1 cellular context compared by ENCODE assay signal in genomic region chr5:143251175-143251574, GRCh38.
TF ChIP-seq lines count a peak whose summit lies in the region.

No MANE protein-coding gene starts in this region.

TF ChIP-seq in GM12878, 131 proteins besides CTCF, POLR2A, EP300 and RAD21 (continued from another document and continues in another):
- TF ChIP-seq, protein P1, sequence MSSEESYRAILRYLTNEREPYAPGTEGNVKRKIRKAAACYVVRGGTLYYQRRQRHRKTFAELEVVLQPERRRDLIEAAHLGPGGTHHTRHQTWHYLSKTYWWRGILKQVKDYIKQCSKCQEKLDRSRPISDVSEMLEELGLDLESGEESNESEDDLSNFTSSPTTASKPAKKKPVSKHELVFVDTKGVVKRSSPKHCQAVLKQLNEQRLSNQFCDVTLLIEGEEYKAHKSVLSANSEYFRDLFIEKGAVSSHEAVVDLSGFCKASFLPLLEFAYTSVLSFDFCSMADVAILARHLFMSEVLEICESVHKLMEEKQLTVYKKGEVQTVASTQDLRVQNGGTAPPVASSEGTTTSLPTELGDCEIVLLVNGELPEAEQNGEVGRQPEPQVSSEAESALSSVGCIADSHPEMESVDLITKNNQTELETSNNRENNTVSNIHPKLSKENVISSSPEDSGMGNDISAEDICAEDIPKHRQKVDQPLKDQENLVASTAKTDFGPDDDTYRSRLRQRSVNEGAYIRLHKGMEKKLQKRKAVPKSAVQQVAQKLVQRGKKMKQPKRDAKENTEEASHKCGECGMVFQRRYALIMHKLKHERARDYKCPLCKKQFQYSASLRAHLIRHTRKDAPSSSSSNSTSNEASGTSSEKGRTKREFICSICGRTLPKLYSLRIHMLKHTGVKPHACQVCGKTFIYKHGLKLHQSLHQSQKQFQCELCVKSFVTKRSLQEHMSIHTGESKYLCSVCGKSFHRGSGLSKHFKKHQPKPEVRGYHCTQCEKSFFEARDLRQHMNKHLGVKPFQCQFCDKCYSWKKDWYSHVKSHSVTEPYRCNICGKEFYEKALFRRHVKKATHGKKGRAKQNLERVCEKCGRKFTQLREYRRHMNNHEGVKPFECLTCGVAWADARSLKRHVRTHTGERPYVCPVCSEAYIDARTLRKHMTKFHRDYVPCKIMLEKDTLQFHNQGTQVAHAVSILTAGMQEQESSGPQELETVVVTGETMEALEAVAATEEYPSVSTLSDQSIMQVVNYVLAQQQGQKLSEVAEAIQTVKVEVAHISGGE (CRISPR knock-in tag; IDR thresholded peaks at IDR 0.05) = no peak
- TF ChIP-seq KAT2A (conservative IDR thresholded peaks at IDR 0.05; ENCODE audit: control insufficient read depth, low read depth, low read length) = no peak
- no peak for TF ChIP-seq BMI1 (IDR thresholded peaks at IDR 0.05; ENCODE audit: borderline replicate concordance)
- peak; percentile 77 for TF ChIP-seq RUNX3 (IDR thresholded peaks at IDR 0.05; ENCODE audit: low read length)
- no peak for TF ChIP-seq SPI1 (IDR thresholded peaks at IDR 0.05; ENCODE audit: borderline replicate concordance, insufficient read depth, low read depth, low read length)
- no peak for TF ChIP-seq ZBED1 (IDR thresholded peaks at IDR 0.05; ENCODE audit: borderline replicate concordance)
- no peak for TF ChIP-seq STAT1 (conservative IDR thresholded peaks at IDR 0.05)
- 0 out of 2 replicates have a peak, but pooled peaks have one; percentile 72 for TF ChIP-seq NFIC (IDR thresholded peaks at IDR 0.05; ENCODE audit: low read depth, low read length)
- peak; percentile 31 for TF ChIP-seq CUX1 (IDR thresholded peaks at IDR 0.05; ENCODE audit: insufficient replicate concordance, low read depth, low read length)
- no peak for TF ChIP-seq CHD4 (IDR thresholded peaks at IDR 0.05)
- no peak for TF ChIP-seq RB1 (IDR thresholded peaks at IDR 0.05; ENCODE audit: borderline replicate concordance)
- TF ChIP-seq MTA2 (IDR thresholded peaks at IDR 0.05; ENCODE audit: low read depth) = peak; percentile 26; the same call in 1 of the 2 replicates
- no peak for TF ChIP-seq ETV6 (conservative IDR thresholded peaks at IDR 0.05 in 1 of 2, IDR thresholded peaks at IDR 0.05 in 1 of 2; ENCODE audit: borderline replicate concordance in 1 of 2, low read depth in 1 of 2)
- TF ChIP-seq SREBF2 (IDR thresholded peaks at IDR 0.05; ENCODE audit: low read length) = no peak
- no peak for TF ChIP-seq SRF (IDR thresholded peaks at IDR 0.05; ENCODE audit: low read depth in 2 of 2, low read length in 2 of 2)
- TF ChIP-seq ZBTB33 (IDR thresholded peaks at IDR 0.05) = no peak
- no peak for TF ChIP-seq TCF3 (IDR thresholded peaks at IDR 0.05; ENCODE audit: borderline replicate concordance, insufficient read depth, low read depth, low read length)
- no peak for TF ChIP-seq WRNIP1 (IDR thresholded peaks at IDR 0.05; ENCODE audit: borderline replicate concordance, low read depth, low read length)
- no peak for TF ChIP-seq CREB1 (IDR thresholded peaks at IDR 0.05; ENCODE audit: low read depth)
- no peak for TF ChIP-seq STAT3 (IDR thresholded peaks at IDR 0.05; ENCODE audit: low read depth, low read length)
- TF ChIP-seq ATF3 (IDR thresholded peaks at IDR 0.05; ENCODE audit: borderline replicate concordance, extremely low read depth, low read depth, low read length) = no peak
- peak; percentile 48 for TF ChIP-seq MEF2B (IDR thresholded peaks at IDR 0.05; ENCODE audit: partially characterized antibody, poor library complexity, severe bottlenecking)
- TF ChIP-seq EED (IDR thresholded peaks at IDR 0.05; ENCODE audit: low read depth) = peak; percentile 82; the same call in 1 of the 2 replicates
- TF ChIP-seq NR2C1 (IDR thresholded peaks at IDR 0.05) = no peak
- TF ChIP-seq ZNF384 (IDR thresholded peaks at IDR 0.05; ENCODE audit: borderline replicate concordance, low read depth, low read length) = no peak
- no peak for TF ChIP-seq NKRF (conservative IDR thresholded peaks at IDR 0.05)
- no peak for TF ChIP-seq E4F1 (IDR thresholded peaks at IDR 0.05; ENCODE audit: borderline replicate concordance, partially characterized antibody)
- TF ChIP-seq SMAD5 (IDR thresholded peaks at IDR 0.05; ENCODE audit: low read depth) = no peak
- TF ChIP-seq, protein P2, sequence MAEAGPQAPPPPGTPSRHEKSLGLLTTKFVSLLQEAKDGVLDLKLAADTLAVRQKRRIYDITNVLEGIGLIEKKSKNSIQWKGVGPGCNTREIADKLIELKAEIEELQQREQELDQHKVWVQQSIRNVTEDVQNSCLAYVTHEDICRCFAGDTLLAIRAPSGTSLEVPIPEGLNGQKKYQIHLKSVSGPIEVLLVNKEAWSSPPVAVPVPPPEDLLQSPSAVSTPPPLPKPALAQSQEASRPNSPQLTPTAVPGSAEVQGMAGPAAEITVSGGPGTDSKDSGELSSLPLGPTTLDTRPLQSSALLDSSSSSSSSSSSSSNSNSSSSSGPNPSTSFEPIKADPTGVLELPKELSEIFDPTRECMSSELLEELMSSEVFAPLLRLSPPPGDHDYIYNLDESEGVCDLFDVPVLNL (IDR thresholded peaks at IDR 0.05; ENCODE audit: low read depth, low read length) = no peak
- peak; percentile 64; the same call in 1 of the 2 replicates for TF ChIP-seq TCF7 (IDR thresholded peaks at IDR 0.05; ENCODE audit: borderline replicate concordance)
- TF ChIP-seq ATF7 (IDR thresholded peaks at IDR 0.05; ENCODE audit: low read depth) = 0 out of 2 replicates have a peak, but pooled peaks have one; percentile 21
- TF ChIP-seq FOXK2 (IDR thresholded peaks at IDR 0.05) = no peak
- peak; percentile 55 for TF ChIP-seq TCF12 (IDR thresholded peaks at IDR 0.05; ENCODE audit: low read depth, low read length)
- TF ChIP-seq, protein P3, sequence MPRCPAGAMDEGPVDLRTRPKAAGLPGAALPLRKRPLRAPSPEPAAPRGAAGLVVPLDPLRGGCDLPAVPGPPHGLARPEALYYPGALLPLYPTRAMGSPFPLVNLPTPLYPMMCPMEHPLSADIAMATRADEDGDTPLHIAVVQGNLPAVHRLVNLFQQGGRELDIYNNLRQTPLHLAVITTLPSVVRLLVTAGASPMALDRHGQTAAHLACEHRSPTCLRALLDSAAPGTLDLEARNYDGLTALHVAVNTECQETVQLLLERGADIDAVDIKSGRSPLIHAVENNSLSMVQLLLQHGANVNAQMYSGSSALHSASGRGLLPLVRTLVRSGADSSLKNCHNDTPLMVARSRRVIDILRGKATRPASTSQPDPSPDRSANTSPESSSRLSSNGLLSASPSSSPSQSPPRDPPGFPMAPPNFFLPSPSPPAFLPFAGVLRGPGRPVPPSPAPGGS (IDR thresholded peaks at IDR 0.05; ENCODE audit: borderline replicate concordance, insufficient read depth, low read depth, low read length, poor library complexity, severe bottlenecking) = peak; percentile 98
- TF ChIP-seq RCOR1 (conservative IDR thresholded peaks at IDR 0.05; ENCODE audit: low read depth, low read length) = no peak
- peak; percentile 78; the same call in 1 of the 2 replicates for TF ChIP-seq FOXM1 (IDR thresholded peaks at IDR 0.05; ENCODE audit: low read depth, low read length)
- TF ChIP-seq E2F8 (IDR thresholded peaks at IDR 0.05; ENCODE audit: low read depth, partially characterized antibody) = no peak
- TF ChIP-seq PML (IDR thresholded peaks at IDR 0.05; ENCODE audit: low read length) = peak; percentile 76; the same call in 1 of the 2 replicates
- no peak for TF ChIP-seq CHD2 (IDR thresholded peaks at IDR 0.05; ENCODE audit: borderline replicate concordance, low read depth, low read length)
